ENCODE assay signal across 8 cellular contexts in the genomic region with DNA sequence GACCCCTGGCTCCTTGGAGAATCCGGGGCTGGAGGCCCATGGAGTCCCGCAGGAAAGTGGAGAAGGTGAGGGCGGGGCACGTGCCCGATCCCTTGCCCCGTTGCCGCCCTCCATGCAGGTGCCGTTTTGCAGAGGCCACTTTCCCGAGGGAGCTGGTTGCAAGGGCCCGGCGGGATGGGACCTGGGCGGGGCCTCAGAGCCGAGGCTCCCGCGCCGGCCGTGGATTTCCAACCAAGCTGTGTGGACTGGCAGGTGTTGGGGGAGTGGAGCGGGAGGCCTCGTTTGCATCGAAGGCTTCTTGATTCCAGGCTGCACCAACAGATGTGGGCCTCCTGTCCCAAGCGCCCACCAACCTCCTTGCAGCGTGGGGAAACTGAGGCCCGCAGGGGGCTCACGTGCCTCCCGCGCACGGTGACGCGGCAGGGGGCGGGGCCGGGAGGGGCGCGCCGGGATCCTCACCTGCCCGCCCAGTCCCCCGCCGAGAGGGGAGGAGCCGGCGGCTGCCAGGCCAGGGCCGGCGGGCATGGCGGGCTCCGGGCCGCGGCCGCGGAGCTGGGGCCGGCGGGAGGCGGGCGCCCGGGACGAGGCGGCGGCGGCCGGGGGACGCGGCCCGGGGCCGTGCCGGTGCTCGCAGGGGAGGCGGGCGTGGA. TPM values are rescaled to one million over a fixed set of nuclear protein-coding genes. Genes with fewer than 3 reads are reported as not detected.
DNase-seq lines count a peak whose midpoint lies in the region; ATAC-seq, FAIRE-seq and TF ChIP-seq lines count a peak whose summit lies in the region.

No MANE protein-coding gene starts in this region.

- H3K36me3 ChIP-seq in hepatocyte (replicated peaks; ENCODE audit: insufficient read depth, low read depth), result no peaks in the 10 kb centered on the region
- H3K36me3 ChIP-seq in small intestine (ENCODE audit: control insufficient read depth in 2 of 2, insufficient read depth in 2 of 2, low read length in 2 of 2), result peaks cover 1 to 2% of the 10 kb centered on the region in 2 donors
- H3K36me3 ChIP-seq in adrenal gland (replicated peaks in 1 of 2), result peaks cover 0 to 7% of the 10 kb centered on the region in 2 donors

- ATAC-seq in HG03354 (IDR thresholded peaks at IDR 0.05; ENCODE audit: poor library complexity, severe bottlenecking, unreplicated experiment), result peak; percentile 41
- no peak for ATAC-seq in HG02938 (IDR thresholded peaks at IDR 0.05; ENCODE audit: unreplicated experiment)

- H2AFZ ChIP-seq in hepatocyte, result peak overlapping the region; percentile 18

- H3K27me3 Mint-ChIP-seq in Calu3 (ENCODE audit: unreplicated experiment), result no peaks in the 10 kb centered on the region
- no peaks in the 10 kb centered on the region for H3K27me3 Mint-ChIP-seq in activated naive CD8-positive, alpha-beta T cell

- DNase-seq in Calu3, result peak; percentile 70
- DNase-seq in hepatocyte (ENCODE audit: low spot score), result peak; percentile 86
- peak; percentile 63 for DNase-seq in small intestine
- DNase-seq in adrenal gland, result no peak
- DNase-seq in KBM-7, result no peak

- H3K4me3 ChIP-seq in hepatocyte, result peak overlapping the region; percentile 63
- H3K4me3 ChIP-seq in small intestine (ENCODE audit: low read depth in 1 of 2, low read length in 2 of 2), result peak overlapping the region; percentile 40 to 70
- H3K4me3 ChIP-seq in adrenal gland, result peak overlapping the region in 1 of 4 donors; percentile 67

- CTCF ChIA-PET in Calu3 (lab: Charles Lee), result no interaction called here

- TF ChIP-seq POLR2A in adrenal gland (IDR thresholded peaks at IDR 0.05), result no peak

- FAIRE-seq in small intestine (lab: Jason Lieb, UNC), result no peak

- H3K9me3 Mint-ChIP-seq in Calu3 (ENCODE audit: low read depth, unreplicated experiment), result peaks cover 3% of the 10 kb centered on the region
- no peaks in the 10 kb centered on the region for H3K9me3 Mint-ChIP-seq in activated naive CD8-positive, alpha-beta T cell (ENCODE audit: low read depth)

- peak overlapping the region; percentile 52 for H3K4me3 Mint-ChIP-seq in Calu3 (ENCODE audit: low read depth, unreplicated experiment)
- peak overlapping the region; percentile 88 for H3K4me3 Mint-ChIP-seq in activated naive CD8-positive, alpha-beta T cell

- H3K27ac ChIP-seq in hepatocyte (peak overlapping the region; percentile 50), small intestine (ENCODE audit: low read depth in 1 of 2, low read length in 1 of 2) (peak overlapping the region in 1 of 2 donors; percentile 2), adrenal gland (peak overlapping the region in 1 of 5 donors; percentile 50)

- H3K4me1 ChIP-seq in hepatocyte (ENCODE audit: insufficient read depth) (peaks cover 4% of the 10 kb centered on the region), small intestine (ENCODE audit: control insufficient read depth in 2 of 2, insufficient read depth in 1 of 2, low read depth in 1 of 2, low read length in 1 of 2) (peaks cover 2% of the 10 kb centered on the region in 2 donors), adrenal gland (replicated peaks in 1 of 2) (peaks cover 5 to 19% of the 10 kb centered on the region in 2 donors)

- peaks cover 18% of the 10 kb centered on the region for H3K36me3 Mint-ChIP-seq in Calu3 (ENCODE audit: insufficient read depth, unreplicated experiment)
- H3K36me3 Mint-ChIP-seq in activated naive CD8-positive, alpha-beta T cell, result peaks cover 4% of the 10 kb centered on the region

- peaks cover 8% of the 10 kb centered on the region for H3K9me3 ChIP-seq in hepatocyte (ENCODE audit: low read depth)
- no peaks in the 10 kb centered on the region for H3K9me3 ChIP-seq in small intestine (ENCODE audit: control insufficient read depth, low read depth)
- peaks cover 0 to 6% (median 0%) of the 10 kb centered on the region in 3 donors for H3K9me3 ChIP-seq in adrenal gland (replicated peaks in 1 of 3)

- H3K27me3 ChIP-seq in hepatocyte (no peaks in the 10 kb centered on the region), small intestine (ENCODE audit: control insufficient read depth in 2 of 2, insufficient read depth in 2 of 2, low read length in 2 of 2) (no peaks in the 10 kb centered on the region), adrenal gland (no peaks in the 10 kb centered on the region)

- intact Hi-C loops in Calu3 (cut with micrococcal nuclease; ENCODE audit: unreplicated experiment) (no loop called here), adrenal gland (cut with DNase I) (no loop called here)

- in situ Hi-C loops in KBM-7 (cut with MboI; ENCODE audit: low pct_unique_long_range_greater_than_20kb, low sequenced_read_pairs), result no loop called here

- no peaks in the 10 kb centered on the region for H3K4me1 Mint-ChIP-seq in Calu3 (ENCODE audit: low read depth, unreplicated experiment)
- peaks cover 51% of the 10 kb centered on the region for H3K4me1 Mint-ChIP-seq in activated naive CD8-positive, alpha-beta T cell (ENCODE audit: low read depth)

- TF ChIP-seq CTCF in Calu3 (IDR thresholded peaks at IDR 0.05; ENCODE audit: unreplicated experiment) (no peak), hepatocyte (IDR thresholded peaks at IDR 0.05; ENCODE audit: poor library complexity) (no peak), adrenal gland (IDR thresholded peaks at IDR 0.05) (no peak)

- H3K27ac Mint-ChIP-seq in Calu3 (ENCODE audit: unreplicated experiment), result peak overlapping the region; percentile 65
- H3K27ac Mint-ChIP-seq in activated naive CD8-positive, alpha-beta T cell, result peak overlapping the region; percentile 75

- peaks cover 2% of the 10 kb centered on the region for H4K20me1 ChIP-seq in hepatocyte (ENCODE audit: insufficient read depth, poor library complexity, severe bottlenecking)

- peak overlapping the region; percentile 78 for H3K4me2 ChIP-seq in hepatocyte

- no peaks in the 10 kb centered on the region for H3K9me2 ChIP-seq in hepatocyte (replicated peaks; ENCODE audit: insufficient read depth)

- BruUV-seq in Calu3 (replicated peaks; lab: Mats Ljungman, UMichigan), result no TSS peak

- WGBS in hepatocyte (ENCODE audit: low lambda C conversion rate, missing lambda C conversion rate), result 24% methylated on average over 26 of the region's 65 CpGs
- WGBS in small intestine, 3 donors, result 3 to 13% (median 6%) methylated on average over 36 to 65 of the region's 65 CpGs
- WGBS in adrenal gland, 4 donors, result 0 to 29% (median 10%) methylated on average over 5 to 64 of the region's 65 CpGs

- peaks cover 32% of the 10 kb centered on the region for H3K79me2 ChIP-seq in hepatocyte

RNA-seq across cellular contexts. Expression of gene SH3BP2, which starts 24.9 kb away (rescaled TPM):
- total RNA-seq in Calu3 (2022) (20.7 and 22.7 TPM in 2 replicates), hepatocyte (15.0 and 25.7 TPM in 2 replicates), adrenal gland (10 to 100 TPM; 10.8 to 81.2 (median 40.3) TPM)
- polyA plus RNA-seq in hepatocyte (24.3 and 29.6 TPM in 2 replicates), small intestine (10 to 100 TPM in 2 of 3 donors, 1 to 10 TPM in 1; 8.9 to 33.7 (median 13.4) TPM), adrenal gland (100 to 1,000 TPM in 1 of 3 donors, 10 to 100 TPM in 1, 1 to 10 TPM in 1; 7.7 to 160 (median 35.2) TPM)

RNA-seq across cellular contexts. Expression of gene ADD1, which starts 25.8 kb away (rescaled TPM):
- total RNA-seq in Calu3 (2022) (123 and 125 TPM in 2 replicates), hepatocyte (143 and 179 TPM in 2 replicates), adrenal gland (100 to 1,000 TPM; 176 to 290 (median 241) TPM)
- polyA plus RNA-seq in hepatocyte (174 and 208 TPM in 2 replicates), small intestine (100 to 1,000 TPM; 158 to 262 (median 180) TPM), adrenal gland (100 to 1,000 TPM; 134 to 468 (median 338) TPM)

Comparison
In these comparisons a context has a peak if more than half of its experiments do, and no peak if none do; other contexts are left out.
1. DNase-seq: peak in Calu3 (single experiment), hepatocyte (single experiment) and small intestine (single experiment); none in adrenal gland (0 of 7) and KBM-7 (single experiment).